15 cellular contexts compared by ENCODE assay signal in genomic region chr10:79397575-79398303, GRCh38. TPM values are rescaled to one million over a fixed set of nuclear protein-coding genes. Genes with fewer than 3 reads are reported as not detected.
DNase-seq lines count a peak whose midpoint lies in the region; ATAC-seq and TF ChIP-seq lines count a peak whose summit lies in the region.
"Had no signal": no experiment of that assay in that cellular context is flagged by ENCODE, and none has a peak within 500 bp of the region (broad histone marks: within the 10 kb centered on the region; RNA-seq: fewer than 3 reads in every experiment).

No MANE protein-coding gene starts in this region.

- no peak overlapping the region for H3K27ac Mint-ChIP-seq in glutamatergic neuron (ENCODE audit: unreplicated experiment)
- peak overlapping the region in 2 of 3 experiments; percentile 95 to 98 for H3K27ac Mint-ChIP-seq in nephron
- H3K27ac Mint-ChIP-seq: activated CD4-positive, alpha-beta T cell treated with anti-CD3 and anti-CD28 coated beads, Interleukin-2, amount 10 ng/mL, durations not matched to agents 7 days and 5 days; activated naive CD4-positive, alpha-beta T cell treated with anti-CD3 and anti-CD28 coated beads, Interleukin-2, amount 10 ng/mL, durations not matched to agents 7 days and 5 days; T-cell had no signal

- H3K4me1 ChIP-seq in urinary bladder (ENCODE audit: insufficient read depth): no peaks in the 10 kb centered on the region

- peak; percentile 47 for DNase-seq in DMS 273 (lab: John Stamatoyannopoulos, UW; ENCODE audit: unreplicated experiment)
- DNase-seq in DMS 273 treated with DMSO at 0.1 percent for 48 hours (lab: John Stamatoyannopoulos, UW): no peak
- DNase-seq in glutamatergic neuron: no peak
- no peak for DNase-seq in germinal center (ENCODE audit: low spot score)
- no peak for DNase-seq in NCI-H1105 treated with DMSO at 0.1 percent for 48 hours (lab: John Stamatoyannopoulos, UW)
- DNase-seq: activated CD4-positive, alpha-beta T cell treated with anti-CD3 and anti-CD28 coated beads, Interleukin-2, amount 10 ng/mL, durations not matched to agents 7 days and 5 days; activated naive CD4-positive, alpha-beta T cell treated with anti-CD3 and anti-CD28 coated beads, Interleukin-2, amount 10 ng/mL, durations not matched to agents 7 days and 5 days; DND-41; MM.1S; NCI-H526 treated with DMSO at 0.1 percent for 48 hours; T-cell had no signal

- H3K27ac ChIP-seq in urinary bladder (ENCODE audit: low read depth): peak overlapping the region; percentile 75
- H3K27ac ChIP-seq: 22Rv1 had no signal

- peaks cover 8% of the 10 kb centered on the region for H3K9me3 Mint-ChIP-seq in glutamatergic neuron (ENCODE audit: unreplicated experiment)
- H3K9me3 Mint-ChIP-seq in nephron: no peaks in the 10 kb centered on the region
- H3K9me3 Mint-ChIP-seq: activated CD4-positive, alpha-beta T cell treated with anti-CD3 and anti-CD28 coated beads, Interleukin-2, amount 10 ng/mL, durations not matched to agents 7 days and 5 days; activated naive CD4-positive, alpha-beta T cell treated with anti-CD3 and anti-CD28 coated beads, Interleukin-2, amount 10 ng/mL, durations not matched to agents 7 days and 5 days; T-cell had no signal

- no peaks in the 10 kb centered on the region for H3K36me3 ChIP-seq in urinary bladder (ENCODE audit: insufficient read depth)

- peaks cover 7% of the 10 kb centered on the region for H3K27me3 Mint-ChIP-seq in glutamatergic neuron (ENCODE audit: unreplicated experiment)
- no peaks in the 10 kb centered on the region for H3K27me3 Mint-ChIP-seq in nephron (ENCODE audit: low read depth)
- H3K27me3 Mint-ChIP-seq: activated CD4-positive, alpha-beta T cell treated with anti-CD3 and anti-CD28 coated beads, Interleukin-2, amount 10 ng/mL, durations not matched to agents 7 days and 5 days had no signal

- H3K4me1 Mint-ChIP-seq in glutamatergic neuron (ENCODE audit: low read depth, unreplicated experiment): peaks cover 29% of the 10 kb centered on the region
- H3K4me1 Mint-ChIP-seq in nephron: peaks cover 81% of the 10 kb centered on the region
- H3K4me1 Mint-ChIP-seq: activated naive CD4-positive, alpha-beta T cell treated with anti-CD3 and anti-CD28 coated beads, Interleukin-2, amount 10 ng/mL, durations not matched to agents 7 days and 5 days; T-cell had no signal

- no peak overlapping the region for H3K4me3 ChIP-seq in urinary bladder (ENCODE audit: low read depth, low read length)

- no peak for ATAC-seq in GM19351 (IDR thresholded peaks at IDR 0.05; ENCODE audit: unreplicated experiment)
- ATAC-seq: T-cell had no signal

- TF ChIP-seq CTCF in glutamatergic neuron (IDR thresholded peaks at IDR 0.05; ENCODE audit: partially characterized antibody, unreplicated experiment) (no peak), nephron (IDR thresholded peaks at IDR 0.05; ENCODE audit: unreplicated experiment in 3 of 3) (no peak)

- H3K4me3 Mint-ChIP-seq in glutamatergic neuron (ENCODE audit: unreplicated experiment) (peak overlapping the region; percentile 58), nephron (peak overlapping the region; percentile 9 to 70 (median 42))
- H3K4me3 Mint-ChIP-seq: activated CD4-positive, alpha-beta T cell treated with anti-CD3 and anti-CD28 coated beads, Interleukin-2, amount 10 ng/mL, durations not matched to agents 7 days and 5 days; activated naive CD4-positive, alpha-beta T cell treated with anti-CD3 and anti-CD28 coated beads, Interleukin-2, amount 10 ng/mL, durations not matched to agents 7 days and 5 days; T-cell had no signal

- WGBS in urinary bladder: 29% methylated on average over 17 of the region's 17 CpGs

- H3K36me3 Mint-ChIP-seq in glutamatergic neuron (ENCODE audit: unreplicated experiment): no peaks in the 10 kb centered on the region
- peaks cover 29% of the 10 kb centered on the region for H3K36me3 Mint-ChIP-seq in nephron (ENCODE audit: low read depth)
- H3K36me3 Mint-ChIP-seq: activated naive CD4-positive, alpha-beta T cell treated with anti-CD3 and anti-CD28 coated beads, Interleukin-2, amount 10 ng/mL, durations not matched to agents 7 days and 5 days; T-cell had no signal

RNA-seq across cellular contexts. Expression of gene ZCCHC24, which starts 47.7 kb away (rescaled TPM):
- 3.0 TPM for total RNA-seq in glutamatergic neuron (ENCODE audit: unreplicated experiment)
- total RNA-seq in urinary bladder: 43.5 TPM
- polyA plus RNA-seq in urinary bladder: 98.2 TPM

RNA-seq across cellular contexts. Expression of gene PPIF, which starts 50.5 kb away (rescaled TPM):
- total RNA-seq in glutamatergic neuron (ENCODE audit: unreplicated experiment) (24.2 TPM), urinary bladder (17.4 TPM)
- polyA plus RNA-seq in urinary bladder: 39.4 TPM

Comparison
In these comparisons a context has a peak if more than half of its experiments do, and no peak if none do; other contexts are left out.
1. RNA of gene ZCCHC24, which starts 47.7 kb away (total RNA-seq): 43.5 TPM in urinary bladder (single experiment); 3.0 TPM in glutamatergic neuron (single experiment); every median in the first group is over 10 times any median in the second.